10 cellular contexts compared by ENCODE assay signal in genomic region chr9:89481161-89481915, GRCh38. TPM values are rescaled to one million over a fixed set of nuclear protein-coding genes. Genes with fewer than 3 reads are reported as not detected.
A peak's percentile ranks its signal among the peaks of the same experiment; 100 is the strongest.
DNase-seq lines count a peak whose midpoint lies in the region; ATAC-seq lines count a peak whose summit lies in the region.
"Had no signal": no experiment of that assay in that cellular context is flagged by ENCODE, and none has a peak within 500 bp of the region (broad histone marks: within the 10 kb centered on the region; RNA-seq: fewer than 3 reads in every experiment).

No MANE protein-coding gene starts in this region.

- DNase-seq in activated naive CD4-positive, alpha-beta T cell treated with Interleukin-2 at 50 U/mL for 16 hours = peak; percentile 46
- no peak for DNase-seq in activated naive CD4-positive, alpha-beta T cell treated with anti-CD3 and anti-CD28 coated beads, Interleukin-2, amount 50 U/mL, for 16 hours
- DNase-seq in activated naive CD4-positive, alpha-beta T cell treated with anti-CD3 and anti-CD28 coated beads, Interleukin-2, amount 10 ng/mL, durations not matched to agents 7 days and 5 days = peak; percentile 58
- DNase-seq in naive B cell (no peak), NCI-H526 treated with DMSO at 0.1 percent for 48 hours (lab: John Stamatoyannopoulos, UW) (no peak), G401 (ENCODE audit: low spot score) (no peak), left cardiac atrium (no peak)
- DNase-seq: DMS53, heart right ventricle had no signal

- peaks cover 92% of the 10 kb centered on the region for H3K4me1 Mint-ChIP-seq in activated naive CD4-positive, alpha-beta T cell treated with anti-CD3 and anti-CD28 coated beads, Interleukin-2, amount 10 ng/mL, durations not matched to agents 7 days and 5 days
- peaks cover 80 to 85% (median 84%) of the 10 kb centered on the region in 3 donors for H3K4me1 Mint-ChIP-seq in naive B cell

- H3K36me3 ChIP-seq in thymus (ENCODE audit: control insufficient read depth, insufficient read depth) = peaks cover 12% of the 10 kb centered on the region
- H3K36me3 ChIP-seq: heart right ventricle had no signal

- 74% methylated on average over 18 of the region's 18 CpGs for WGBS in thymus

- no peak overlapping the region for H3K4me3 ChIP-seq in thymus (ENCODE audit: low read length)
- H3K4me3 ChIP-seq: heart right ventricle had no signal

- no peaks in the 10 kb centered on the region for H3K27me3 ChIP-seq in thymus (ENCODE audit: control insufficient read depth, insufficient read depth)
- H3K27me3 ChIP-seq: heart right ventricle had no signal

- H3K9me3 Mint-ChIP-seq in activated naive CD4-positive, alpha-beta T cell treated with anti-CD3 and anti-CD28 coated beads, Interleukin-2, amount 10 ng/mL, durations not matched to agents 7 days and 5 days = peaks cover 4% of the 10 kb centered on the region
- peaks cover 0 to 11% (median 5%) of the 10 kb centered on the region in 7 donors for H3K9me3 Mint-ChIP-seq in naive B cell

- peak overlapping the region; percentile 19 for H3K27ac ChIP-seq in thymus (ENCODE audit: low read depth)

- H3K4me1 ChIP-seq in thymus (ENCODE audit: control insufficient read depth, insufficient read depth, low read length) = peaks cover 67% of the 10 kb centered on the region

- intact Hi-C loops in left cardiac atrium (cut with DNase I) = no loop called here

- H3K4me3 Mint-ChIP-seq in activated naive CD4-positive, alpha-beta T cell treated with anti-CD3 and anti-CD28 coated beads, Interleukin-2, amount 10 ng/mL, durations not matched to agents 7 days and 5 days = peak overlapping the region; percentile 57
- H3K4me3 Mint-ChIP-seq in naive B cell = peak overlapping the region in 3 of 8 donors; percentile 25 to 36 (median 26)

- H3K36me3 Mint-ChIP-seq in activated naive CD4-positive, alpha-beta T cell treated with anti-CD3 and anti-CD28 coated beads, Interleukin-2, amount 10 ng/mL, durations not matched to agents 7 days and 5 days = peaks cover 77% of the 10 kb centered on the region
- peaks cover 6 to 12% of the 10 kb centered on the region in 2 donors for H3K36me3 Mint-ChIP-seq in naive B cell

- in situ Hi-C loops in G401 (cut with HindIII; ENCODE audit: low sequenced_read_pairs) = no loop called here

- ATAC-seq in naive B cell (ENCODE audit: low read depth in 2 of 2) (no peak), left cardiac atrium (no peak)
- ATAC-seq: heart right ventricle had no signal

- no peaks in the 10 kb centered on the region for H3K27me3 Mint-ChIP-seq in activated naive CD4-positive, alpha-beta T cell treated with anti-CD3 and anti-CD28 coated beads, Interleukin-2, amount 10 ng/mL, durations not matched to agents 7 days and 5 days
- H3K27me3 Mint-ChIP-seq in naive B cell = no peaks in the 10 kb centered on the region

- peak overlapping the region; percentile 88 for H3K27ac Mint-ChIP-seq in activated naive CD4-positive, alpha-beta T cell treated with anti-CD3 and anti-CD28 coated beads, Interleukin-2, amount 10 ng/mL, durations not matched to agents 7 days and 5 days
- H3K27ac Mint-ChIP-seq in naive B cell = peak overlapping the region in 4 of 6 donors; percentile 24 to 54 (median 40)

- no peaks in the 10 kb centered on the region for H3K9me3 ChIP-seq in thymus (ENCODE audit: control insufficient read depth)

- CTCF ChIA-PET in activated naive CD4-positive, alpha-beta T cell treated with anti-CD3 and anti-CD28 coated beads, Interleukin-2, amount 10 ng/mL, durations not matched to agents 7 days and 5 days (lab: Charles Lee) = interaction anchor here (0.6 to 9.0 kb wide), 7 partner anchors 14 to 68 kb away, joined by 3 to 70 read pairs (median 4); no protein-coding TSS in a partner anchor

RNA-seq across cellular contexts. Expression of gene SEMA4D, which starts 16.6 kb away (rescaled TPM):
- 10 to 100 TPM; 13.4 to 38.2 (median 21.5) TPM for polyA plus RNA-seq in naive B cell (ENCODE audit: low read depth in 6 of 6)
- polyA plus RNA-seq in thymus = 62.1 TPM
- 2.2 and 2.3 TPM in 2 replicates for total RNA-seq in G401 (2014; rRNA removed; shearing (Covaris generic))
- total RNA-seq in left cardiac atrium = 10 to 100 TPM; 17.5 to 22.4 TPM

Comparison
In these comparisons a context has a peak if more than half of its experiments do, and no peak if none do; other contexts are left out.
1. DNase-seq: peak in activated naive CD4-positive, alpha-beta T cell treated with Interleukin-2 at 50 U/mL for 16 hours (single experiment) and activated naive CD4-positive, alpha-beta T cell treated with anti-CD3 and anti-CD28 coated beads, Interleukin-2, amount 10 ng/mL, durations not matched to agents 7 days and 5 days (single experiment); none in activated naive CD4-positive, alpha-beta T cell treated with anti-CD3 and anti-CD28 coated beads, Interleukin-2, amount 50 U/mL, for 16 hours (single experiment), naive B cell (single experiment), NCI-H526 treated with DMSO at 0.1 percent for 48 hours (single experiment), G401 (single experiment) and left cardiac atrium (single experiment).